In genomic region chr11:130413383-130414106, GRCh38 we compare ENCODE assay signal across 13 cellular contexts. TPM values are rescaled to one million over a fixed set of nuclear protein-coding genes. Genes with fewer than 3 reads are reported as not detected.
DNase-seq lines count a peak whose midpoint lies in the region; ATAC-seq and TF ChIP-seq lines count a peak whose summit lies in the region.
"Had no signal": no experiment of that assay in that cellular context is flagged by ENCODE, and none has a peak within 500 bp of the region (broad histone marks: within the 10 kb centered on the region; RNA-seq: fewer than 3 reads in every experiment).

No MANE protein-coding gene starts in this region.

- H3K4me3 Mint-ChIP-seq in chondrocyte (ENCODE audit: unreplicated experiment): no peak overlapping the region
- H3K4me3 Mint-ChIP-seq in naive thymus-derived CD4-positive, alpha-beta T cell: no peak overlapping the region
- H3K4me3 Mint-ChIP-seq: stimulated activated naive B cell treated with anti-CD40 and anti-IgM and Interleukin-4, amounts not matched to agents 10 μg/mL and 1 μg/mL and 100 μg/mL, for 72 hours had no signal

- H3K9me3 ChIP-seq in IMR-90 (ENCODE audit: control insufficient read depth, insufficient read depth, low read length): no peaks in the 10 kb centered on the region
- H3K9me3 ChIP-seq in naive thymus-derived CD4-positive, alpha-beta T cell (ENCODE audit: control insufficient read depth in 2 of 3, low read length in 3 of 3): no peaks in the 10 kb centered on the region

- H3K9me3 Mint-ChIP-seq in chondrocyte (ENCODE audit: low read depth): no peaks in the 10 kb centered on the region
- peaks cover 0 to 2% (median 0%) of the 10 kb centered on the region in 11 donors for H3K9me3 Mint-ChIP-seq in naive thymus-derived CD4-positive, alpha-beta T cell
- H3K9me3 Mint-ChIP-seq: stimulated activated naive B cell treated with anti-CD40 and anti-IgM and Interleukin-4, amounts not matched to agents 10 μg/mL and 1 μg/mL and 100 μg/mL, for 72 hours had no signal

- peaks cover 16% of the 10 kb centered on the region for H3K4me1 Mint-ChIP-seq in chondrocyte (ENCODE audit: low read depth)
- H3K4me1 Mint-ChIP-seq in naive thymus-derived CD4-positive, alpha-beta T cell: no peaks in the 10 kb centered on the region

- dilution Hi-C loops in IMR-90 (cut with HindIII; ENCODE audit: low sequenced_read_pairs, unreplicated experiment): no loop called here

- no peaks in the 10 kb centered on the region for H3K79me1 ChIP-seq in IMR-90 (ENCODE audit: low read depth in 1 of 2, low read length in 2 of 2)

- H3K36me3 ChIP-seq in IMR-90 (ENCODE audit: control insufficient read depth, insufficient read depth, low read length): peaks cover 6% of the 10 kb centered on the region; the same call in 1 of the 2 replicates
- H3K36me3 ChIP-seq in naive thymus-derived CD4-positive, alpha-beta T cell (ENCODE audit: control insufficient read depth in 2 of 3, insufficient read depth in 3 of 3, low read length in 3 of 3): no peaks in the 10 kb centered on the region

- peak overlapping the region; percentile 84 for H2AK5ac ChIP-seq in IMR-90 (ENCODE audit: low read depth, low read length)

- H3K4ac ChIP-seq in IMR-90 (ENCODE audit: low read depth, low read length): peak overlapping the region; percentile 66

- no TSS peak for BruUV-seq in IMR-90 (replicated peaks; lab: Mats Ljungman, UMichigan)

- peak overlapping the region in 1 of 2 experiments; percentile 71; a peak in 3 of 4 replicates for H4K8ac ChIP-seq in IMR-90 (ENCODE audit: low read depth in 2 of 2, low read length in 2 of 2)

- no peak for TF ChIP-seq CTCF in IMR-90 (conservative IDR thresholded peaks at IDR 0.05; ENCODE audit: low read depth, low read length)
- TF ChIP-seq CTCF in chondrocyte (IDR thresholded peaks at IDR 0.05): no peak
- no peak for TF ChIP-seq CTCF in omental fat pad (IDR thresholded peaks at IDR 0.05)

- peaks cover 6% of the 10 kb centered on the region; the same call in 1 of the 2 replicates for H4K20me1 ChIP-seq in IMR-90 (ENCODE audit: insufficient read depth, low read length)

- H2BK120ac ChIP-seq in IMR-90 (ENCODE audit: low read depth, low read length): peak overlapping the region; percentile 86

- peak overlapping the region; percentile 83 for H3K27ac ChIP-seq in IMR-90 (ENCODE audit: insufficient read depth, low read length)
- no peak overlapping the region for H3K27ac ChIP-seq in naive thymus-derived CD4-positive, alpha-beta T cell (ENCODE audit: low read depth, low read length)

- peak overlapping the region; percentile 86; the same call in 1 of the 3 replicates for H2BK15ac ChIP-seq in IMR-90 (ENCODE audit: low read depth, low read length)

- no peaks in the 10 kb centered on the region for H3K27me3 ChIP-seq in IMR-90 (ENCODE audit: control insufficient read depth, insufficient read depth, low read length)
- no peaks in the 10 kb centered on the region for H3K27me3 ChIP-seq in naive thymus-derived CD4-positive, alpha-beta T cell (ENCODE audit: control insufficient read depth in 2 of 2, insufficient read depth in 2 of 2, low read length in 2 of 2)

- POLR2A ChIA-PET in IMR-90 (lab: Charles Lee; ENCODE audit: unreplicated experiment): interaction anchor here (0.6 kb wide), 1 partner anchor 10 kb away, joined by 3 read pairs; no protein-coding TSS in a partner anchor
- POLR2A ChIA-PET in naive thymus-derived CD4-positive, alpha-beta T cell (lab: Charles Lee): no interaction called here

- H3K56ac ChIP-seq in IMR-90 (ENCODE audit: extremely low read depth, insufficient read depth, low read length): peak overlapping the region; percentile 50; the same call in 1 of the 2 replicates

- H3K4me2 ChIP-seq in IMR-90 (ENCODE audit: low read depth, low read length): peak overlapping the region; percentile 7; the same call in 1 of the 2 replicates

- no peaks in the 10 kb centered on the region for H3K36me3 Mint-ChIP-seq in chondrocyte (ENCODE audit: low read depth)
- H3K36me3 Mint-ChIP-seq in naive thymus-derived CD4-positive, alpha-beta T cell: no peaks in the 10 kb centered on the region
- H3K36me3 Mint-ChIP-seq: stimulated activated naive B cell treated with anti-CD40 and anti-IgM and Interleukin-4, amounts not matched to agents 10 μg/mL and 1 μg/mL and 100 μg/mL, for 72 hours had no signal

- H2BK20ac ChIP-seq in IMR-90 (ENCODE audit: low read depth, low read length): peak overlapping the region; percentile 67

- 53% methylated on average over 5 of the region's 16 CpGs; no CpG with 5 or more reads in 1 of the 2 experiments for WGBS in IMR-90 (ENCODE audit: extremely low coverage in 2 of 2, insufficient read length in 1 of 2), 2 experiments

- H3K4me1 ChIP-seq in IMR-90 (ENCODE audit: control insufficient read depth, insufficient read depth, low read length): peaks cover 20% of the 10 kb centered on the region
- H3K4me1 ChIP-seq in naive thymus-derived CD4-positive, alpha-beta T cell (ENCODE audit: control insufficient read depth in 2 of 2, insufficient read depth in 2 of 2, low read length in 2 of 2): no peaks in the 10 kb centered on the region

- intact Hi-C loops in IMR-90 (cut with micrococcal nuclease): loop anchor here (2.0 kb wide), 1 partner anchor 27 kb away; no protein-coding TSS in a partner anchor
- intact Hi-C loops in cardiac septum (cut with DNase I): no loop called here
- intact Hi-C loops in naive thymus-derived CD4-positive, alpha-beta T cell (cut with micrococcal nuclease): no loop called here

- peak overlapping the region; percentile 63 for H3K18ac ChIP-seq in IMR-90 (ENCODE audit: low read depth, low read length)

- peak overlapping the region; percentile 61 for H4K5ac ChIP-seq in IMR-90 (ENCODE audit: low read depth, low read length)

- H3K27me3 Mint-ChIP-seq in chondrocyte (ENCODE audit: low read depth): peaks cover 26% of the 10 kb centered on the region
- H3K27me3 Mint-ChIP-seq in naive thymus-derived CD4-positive, alpha-beta T cell: peaks cover 0 to 22% (median 10%) of the 10 kb centered on the region in 5 donors

- TF ChIP-seq RAD21 in IMR-90 (IDR thresholded peaks at IDR 0.05; ENCODE audit: low read length): no peak; the same call in 1 of the 2 replicates

- no peak overlapping the region; the same call in 1 of the 2 replicates for H3K23ac ChIP-seq in IMR-90 (ENCODE audit: low read depth, low read length)

- H4K91ac ChIP-seq in IMR-90 (ENCODE audit: insufficient read depth, low read depth, low read length): peak overlapping the region; percentile 97

- no peak for TF ChIP-seq POLR2A in IMR-90 (IDR thresholded peaks at IDR 0.05; ENCODE audit: low read depth, low read length)

- H3K27ac Mint-ChIP-seq in chondrocyte (ENCODE audit: unreplicated experiment): peak overlapping the region; percentile 57
- H3K27ac Mint-ChIP-seq in naive thymus-derived CD4-positive, alpha-beta T cell: no peak overlapping the region
- H3K27ac Mint-ChIP-seq: stimulated activated naive B cell treated with anti-CD40 and anti-IgM and Interleukin-4, amounts not matched to agents 10 μg/mL and 1 μg/mL and 100 μg/mL, for 72 hours had no signal

- H2AK9ac ChIP-seq in IMR-90 (replicated peaks; ENCODE audit: low read depth, low read length, poor library complexity): peak overlapping the region; percentile 92

- H3K14ac ChIP-seq in IMR-90 (replicated peaks; ENCODE audit: low read depth, low read length): peak overlapping the region; percentile 64

- in situ Hi-C loops in IMR-90 (cut with MboI; ENCODE audit: low sequenced_read_pairs): loop anchor here (25.0 kb wide), 2 partner anchors 1474 to 1649 kb away; no protein-coding TSS in a partner anchor

- peak overlapping the region; percentile 83 for H2AFZ ChIP-seq in IMR-90 (replicated peaks; ENCODE audit: low read length, poor library complexity)

- H3K9me1 ChIP-seq in IMR-90 (ENCODE audit: insufficient read depth, low read length): peaks cover 14% of the 10 kb centered on the region; the same call in 1 of the 2 replicates

- H3K9ac ChIP-seq in IMR-90 (ENCODE audit: low read depth, low read length): peak overlapping the region; percentile 9; the same call in 1 of the 2 replicates

- DNase-seq in COR-L47 (lab: John Stamatoyannopoulos, UW): peak; percentile 2
- DNase-seq in IMR-90: peak; percentile 95
- no peak for DNase-seq in chondrocyte (ENCODE audit: low spot score)
- no peak for DNase-seq in omental fat pad (ENCODE audit: low spot score)
- no peak for DNase-seq in pons (ENCODE audit: low spot score)
- DNase-seq in cardiac septum (ENCODE audit: low spot score): no peak
- no peak for DNase-seq in naive thymus-derived CD4-positive, alpha-beta T cell
- DNase-seq: effector CD4-positive, alpha-beta T cell; kidney; NCI-H1694 treated with DMSO at 0.1 percent for 48 hours; stimulated activated naive B cell treated with anti-CD40 and anti-IgM and Interleukin-4, amounts not matched to agents 10 μg/mL and 1 μg/mL and 100 μg/mL, for 72 hours had no signal

- H2BK5ac ChIP-seq in IMR-90 (ENCODE audit: low read depth, low read length, poor library complexity, severe bottlenecking): peak overlapping the region; percentile 91

- no peak overlapping the region for H3K4me3 ChIP-seq in IMR-90 (ENCODE audit: insufficient read depth, low read depth, low read length)
- H3K4me3 ChIP-seq in naive thymus-derived CD4-positive, alpha-beta T cell (ENCODE audit: low read length): no peak overlapping the region
- H3K4me3 ChIP-seq: skin epidermis had no signal

- peak; percentile 93 for ATAC-seq in IMR-90 (ENCODE audit: low read depth)
- ATAC-seq in omental fat pad (ENCODE audit: low FRiP score): peak; percentile 81
- no peak for ATAC-seq in HG03045 (IDR thresholded peaks at IDR 0.05; ENCODE audit: unreplicated experiment)
- no peak for ATAC-seq in naive thymus-derived CD4-positive, alpha-beta T cell
- ATAC-seq: stimulated activated naive B cell treated with anti-CD40 and anti-IgM and Interleukin-4, amounts not matched to agents 10 μg/mL and 1 μg/mL and 100 μg/mL, for 72 hours had no signal

- CTCF ChIA-PET in IMR-90 (lab: Yijun Ruan, JAX): no interaction called here
- CTCF ChIA-PET in naive thymus-derived CD4-positive, alpha-beta T cell (lab: Charles Lee): no interaction called here

RNA-seq across cellular contexts. Expression of gene ADAMTS8, which starts 14.9 kb away (rescaled TPM):
- total RNA-seq in IMR-90 (2012; rRNA removed): under 0.01 TPM in 2 replicates
- polyA plus RNA-seq in IMR-90 (2012; rRNA removed): 0.39 and 0.60 TPM in 2 replicates
- polyA plus RNA-seq in IMR-90 (2012; cell fraction: cytosol; rRNA removed): 0.30 and 1.3 TPM in 2 replicates
- 0.39 and 0.83 TPM in 2 replicates for polyA plus RNA-seq in IMR-90 (2012; cell fraction: nucleus; rRNA removed; ENCODE audit: low replicate concordance)
- 0.77 to 1.0 TPM (median 1.0 TPM) in 3 replicates for total RNA-seq in chondrocyte
- 1 to 10 TPM in 1 of 4 donors, under 1 TPM in 3; 0.13 to 1.2 (median 0.22) TPM for total RNA-seq in omental fat pad
- total RNA-seq in cardiac septum: 3.9 TPM
- not detected for total RNA-seq in naive thymus-derived CD4-positive, alpha-beta T cell
- not detected for polyA plus RNA-seq in naive thymus-derived CD4-positive, alpha-beta T cell

RNA-seq across cellular contexts. Expression of gene ADAMTS15, which starts 34.9 kb away (rescaled TPM):
- 3.0 and 3.1 TPM in 2 replicates for total RNA-seq in IMR-90 (2012; rRNA removed)
- 4.7 and 5.0 TPM in 2 replicates for polyA plus RNA-seq in IMR-90 (2012; rRNA removed)
- polyA plus RNA-seq in IMR-90 (2012; cell fraction: cytosol; rRNA removed): 3.3 and 6.1 TPM in 2 replicates
- polyA plus RNA-seq in IMR-90 (2012; cell fraction: nucleus; rRNA removed; ENCODE audit: low replicate concordance): 9.5 and 11.7 TPM in 2 replicates
- 16.8 to 140 TPM (median 136 TPM) in 3 replicates for total RNA-seq in chondrocyte
- total RNA-seq in omental fat pad: 10 to 100 TPM; 26.3 to 49.6 (median 34.5) TPM
- 8.5 TPM for total RNA-seq in cardiac septum
- total RNA-seq in naive thymus-derived CD4-positive, alpha-beta T cell: under 1 TPM in 1 of 5 experiments, not detected in 4; 0.12 TPM
- not detected for polyA plus RNA-seq in naive thymus-derived CD4-positive, alpha-beta T cell

Comparison
In these comparisons a context has a peak if more than half of its experiments do, and no peak if none do; other contexts are left out.
1. DNase-seq: peak in COR-L47 (single experiment) and IMR-90 (single experiment); none in chondrocyte (single experiment), omental fat pad (single experiment), pons (single experiment), cardiac septum (single experiment) and naive thymus-derived CD4-positive, alpha-beta T cell (0 of 9).
2. ATAC-seq: peak in IMR-90 (single experiment) and omental fat pad (single experiment); none in HG03045 (single experiment) and naive thymus-derived CD4-positive, alpha-beta T cell (single experiment).